1 cellular context compared by ENCODE assay signal in the genomic region with DNA sequence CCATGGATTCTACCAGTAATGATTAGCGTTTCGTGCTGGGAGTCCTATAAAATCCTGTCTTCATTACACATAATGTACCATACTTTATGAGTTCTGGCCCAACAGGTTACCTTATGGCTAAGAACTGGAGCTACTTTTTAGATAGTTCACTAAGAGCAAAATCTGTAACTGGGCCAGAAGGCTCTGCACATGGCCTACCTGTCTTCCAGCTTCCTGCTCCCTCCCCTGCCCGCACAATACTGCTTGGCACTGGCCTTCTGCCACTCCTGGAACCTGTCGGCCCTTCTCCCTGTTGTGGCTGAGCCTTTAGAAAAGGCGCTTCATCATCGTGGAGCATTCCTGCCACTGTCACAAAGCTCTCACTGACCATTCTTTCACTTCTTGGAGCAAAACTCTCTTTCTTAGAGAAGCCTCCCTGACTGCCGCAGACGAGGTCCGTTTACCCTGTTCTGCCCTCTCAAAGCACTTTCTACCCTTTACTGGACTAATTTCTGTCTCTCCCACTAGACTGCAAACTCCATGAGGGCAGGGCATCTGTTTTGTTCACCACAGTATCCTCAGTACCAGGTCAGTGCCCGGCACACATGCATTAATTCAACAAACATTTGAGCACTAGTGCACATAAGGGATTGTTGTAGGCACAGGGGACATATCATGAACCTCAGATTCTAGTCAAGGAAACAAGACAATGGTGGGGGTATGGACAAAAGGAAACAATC.
TF ChIP-seq lines count a peak whose summit lies in the region.

No MANE protein-coding gene starts in this region.

TF ChIP-seq in H1, 55 proteins besides CTCF, POLR2A, EP300 and RAD21:
- no peak for TF ChIP-seq SP4 (IDR thresholded peaks at IDR 0.05; ENCODE audit: low read length)
- no peak for TF ChIP-seq KDM1A (IDR thresholded peaks at IDR 0.05; ENCODE audit: borderline replicate concordance, low read length)
- no peak for TF ChIP-seq CBX8 (IDR thresholded peaks at IDR 0.05; ENCODE audit: borderline replicate concordance, low read depth, low read length)
- TF ChIP-seq SAP30 (IDR thresholded peaks at IDR 0.05; ENCODE audit: insufficient read depth, insufficient replicate concordance, low read length) = no peak
- TF ChIP-seq FOSL1 (IDR thresholded peaks at IDR 0.05; ENCODE audit: insufficient read depth, low read depth, low read length) = no peak
- no peak for TF ChIP-seq GABPA (IDR thresholded peaks at IDR 0.05; ENCODE audit: borderline replicate concordance, insufficient read depth, low read length)
- TF ChIP-seq CEBPB (IDR thresholded peaks at IDR 0.05; ENCODE audit: low read depth, low read length) = no peak
- TF ChIP-seq SIRT6 (IDR thresholded peaks at IDR 0.05; ENCODE audit: low read length) = no peak
- no peak for TF ChIP-seq KDM4A (IDR thresholded peaks at IDR 0.05; ENCODE audit: low read depth, low read length, severe bottlenecking)
- TF ChIP-seq SIX5 (IDR thresholded peaks at IDR 0.05; ENCODE audit: low read depth, low read length) = no peak
- no peak for TF ChIP-seq ZNF274 (IDR thresholded peaks at IDR 0.05; ENCODE audit: borderline replicate concordance, extremely low read depth, low read length)
- TF ChIP-seq BRCA1 (IDR thresholded peaks at IDR 0.05; ENCODE audit: low read depth, low read length) = no peak
- TF ChIP-seq, protein P1, sequence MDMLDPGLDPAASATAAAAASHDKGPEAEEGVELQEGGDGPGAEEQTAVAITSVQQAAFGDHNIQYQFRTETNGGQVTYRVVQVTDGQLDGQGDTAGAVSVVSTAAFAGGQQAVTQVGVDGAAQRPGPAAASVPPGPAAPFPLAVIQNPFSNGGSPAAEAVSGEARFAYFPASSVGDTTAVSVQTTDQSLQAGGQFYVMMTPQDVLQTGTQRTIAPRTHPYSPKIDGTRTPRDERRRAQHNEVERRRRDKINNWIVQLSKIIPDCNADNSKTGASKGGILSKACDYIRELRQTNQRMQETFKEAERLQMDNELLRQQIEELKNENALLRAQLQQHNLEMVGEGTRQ (IDR thresholded peaks at IDR 0.05; ENCODE audit: low read length) = no peak
- no peak for TF ChIP-seq BCL11A (IDR thresholded peaks at IDR 0.05; ENCODE audit: low read depth in 2 of 2, low read length in 2 of 2)
- no peak for TF ChIP-seq TBP (IDR thresholded peaks at IDR 0.05; ENCODE audit: low read depth, low read length)
- TF ChIP-seq, protein P2, sequence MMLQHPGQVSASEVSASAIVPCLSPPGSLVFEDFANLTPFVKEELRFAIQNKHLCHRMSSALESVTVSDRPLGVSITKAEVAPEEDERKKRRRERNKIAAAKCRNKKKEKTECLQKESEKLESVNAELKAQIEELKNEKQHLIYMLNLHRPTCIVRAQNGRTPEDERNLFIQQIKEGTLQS (IDR thresholded peaks at IDR 0.05; ENCODE audit: insufficient read depth, low read depth, low read length) = no peak
- no peak for TF ChIP-seq HDAC6 (IDR thresholded peaks at IDR 0.05; ENCODE audit: low read depth, low read length)
- no peak for TF ChIP-seq HDAC2 (IDR thresholded peaks at IDR 0.05; ENCODE audit: borderline replicate concordance in 1 of 2, low read depth in 2 of 2, low read length in 2 of 2)
- TF ChIP-seq, protein P3, sequence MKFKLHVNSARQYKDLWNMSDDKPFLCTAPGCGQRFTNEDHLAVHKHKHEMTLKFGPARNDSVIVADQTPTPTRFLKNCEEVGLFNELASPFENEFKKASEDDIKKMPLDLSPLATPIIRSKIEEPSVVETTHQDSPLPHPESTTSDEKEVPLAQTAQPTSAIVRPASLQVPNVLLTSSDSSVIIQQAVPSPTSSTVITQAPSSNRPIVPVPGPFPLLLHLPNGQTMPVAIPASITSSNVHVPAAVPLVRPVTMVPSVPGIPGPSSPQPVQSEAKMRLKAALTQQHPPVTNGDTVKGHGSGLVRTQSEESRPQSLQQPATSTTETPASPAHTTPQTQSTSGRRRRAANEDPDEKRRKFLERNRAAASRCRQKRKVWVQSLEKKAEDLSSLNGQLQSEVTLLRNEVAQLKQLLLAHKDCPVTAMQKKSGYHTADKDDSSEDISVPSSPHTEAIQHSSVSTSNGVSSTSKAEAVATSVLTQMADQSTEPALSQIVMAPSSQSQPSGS (IDR thresholded peaks at IDR 0.05; ENCODE audit: low read length) = no peak
- no peak for TF ChIP-seq SP1 (IDR thresholded peaks at IDR 0.05; ENCODE audit: low read depth, low read length)
TF ChIP-seq in H1: peak in this region for 0.
